Comparison of ENCODE assay signal across 9 cellular contexts in the genomic region with DNA sequence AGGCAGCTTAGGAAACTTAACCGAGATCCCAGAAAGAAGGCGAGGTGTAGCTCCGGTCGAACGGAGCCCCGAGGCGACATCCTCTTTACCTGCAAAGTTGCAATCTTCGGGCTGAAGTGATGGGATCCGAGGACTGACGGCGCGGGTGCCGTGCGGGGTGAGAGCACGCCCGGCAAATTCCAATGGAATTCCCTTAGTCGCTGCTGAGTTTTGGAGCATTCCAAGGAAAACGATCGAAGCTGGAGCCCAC. TPM values are rescaled to one million over a fixed set of nuclear protein-coding genes. Genes with fewer than 3 reads are reported as not detected.
DNase-seq lines count a peak whose midpoint lies in the region; ATAC-seq and TF ChIP-seq lines count a peak whose summit lies in the region.
"Had no signal": no experiment of that assay in that cellular context is flagged by ENCODE, and none has a peak within 500 bp of the region (broad histone marks: within the 10 kb centered on the region; RNA-seq: fewer than 3 reads in every experiment).

No MANE protein-coding gene starts in this region.

- no peak overlapping the region for H3K4me3 Mint-ChIP-seq in activated T-cell treated with anti-CD3 and anti-CD28 coated beads, Interleukin-2, amount 50 U/mL, for 4 hours

- TF ChIP-seq CTCF in AG09309 (IDR thresholded peaks at IDR 0.05; ENCODE audit: control insufficient read depth, insufficient read depth, low read depth, low read length, missing control alignments): no peak
- no peak for TF ChIP-seq CTCF in Peyer's patch (IDR thresholded peaks at IDR 0.05)
- no peak for TF ChIP-seq CTCF in fibroblast of pulmonary artery (IDR thresholded peaks at IDR 0.05; ENCODE audit: low read length, missing control alignments)

- H3K9me3 Mint-ChIP-seq in activated T-cell treated with anti-CD3 and anti-CD28 coated beads, Interleukin-2, amount 50 U/mL, for 4 hours: no peaks in the 10 kb centered on the region

- no peaks in the 10 kb centered on the region for H3K4me1 Mint-ChIP-seq in activated T-cell treated with anti-CD3 and anti-CD28 coated beads, Interleukin-2, amount 50 U/mL, for 4 hours (ENCODE audit: low read depth)

- DNase-seq in AG09309 (ENCODE audit: low read depth) (no peak), Peyer's patch (no peak), fibroblast of pulmonary artery (ENCODE audit: low read depth) (peak; percentile 49), occipital lobe (lab: John Stamatoyannopoulos, UW) (peak; percentile 33), mucosa of gallbladder (ENCODE audit: low spot score) (no peak), NK-92 (lab: John Stamatoyannopoulos, UW; ENCODE audit: unreplicated experiment) (no peak)
- no peak for DNase-seq in activated T-cell treated with anti-CD3 and anti-CD28 coated beads, Interleukin-2, amount 50 U/mL, for 4 hours

- no peaks in the 10 kb centered on the region for H3K9me3 ChIP-seq in Peyer's patch

- no peaks in the 10 kb centered on the region for H3K27me3 ChIP-seq in Peyer's patch

- peak overlapping the region in 2 of 4 donors; percentile 52 to 54 for H3K27ac ChIP-seq in Peyer's patch
- H3K27ac ChIP-seq: VCaP had no signal

- H3K36me3 Mint-ChIP-seq in activated T-cell treated with anti-CD3 and anti-CD28 coated beads, Interleukin-2, amount 50 U/mL, for 4 hours (ENCODE audit: insufficient read depth): no peaks in the 10 kb centered on the region

- H3K36me3 ChIP-seq in Peyer's patch: no peaks in the 10 kb centered on the region

- ATAC-seq in HG03432 (IDR thresholded peaks at IDR 0.05; ENCODE audit: unreplicated experiment): no peak
- no peak for ATAC-seq in activated T-cell treated with anti-CD3 and anti-CD28 coated beads, Interleukin-2, amount 50 U/mL, for 4 hours

- H3K4me3 ChIP-seq in AG09309 (ENCODE audit: control insufficient read depth, low read depth, low read length) (peak overlapping the region; percentile 97), Peyer's patch (peak overlapping the region; percentile 8 to 50 (median 26)), fibroblast of pulmonary artery (replicated peaks; ENCODE audit: low read depth, low read length) (peak overlapping the region; percentile 77)

- no peak for TF ChIP-seq POLR2A in Peyer's patch (IDR thresholded peaks at IDR 0.05)

- no peaks in the 10 kb centered on the region for H3K4me1 ChIP-seq in Peyer's patch

- peaks cover 28% of the 10 kb centered on the region for H3K27me3 Mint-ChIP-seq in activated T-cell treated with anti-CD3 and anti-CD28 coated beads, Interleukin-2, amount 50 U/mL, for 4 hours (ENCODE audit: low read depth)

RNA-seq across cellular contexts. Expression of a gene that starts 0.1 kb away (rescaled TPM):
- total RNA-seq in Peyer's patch: 1 to 10 TPM in 1 of 4 donors, not detected in 3; 1.2 TPM
- total RNA-seq in occipital lobe: 55.4 TPM
- 11.3 TPM for total RNA-seq in mucosa of gallbladder
- not detected for total RNA-seq in activated T-cell treated with anti-CD3 and anti-CD28 coated beads, Interleukin-2, amount 50 U/mL, for 4 hours

Comparison
In these comparisons a context has a peak if more than half of its experiments do, and no peak if none do; other contexts are left out.
1. DNase-seq: peak in fibroblast of pulmonary artery (single experiment) and occipital lobe (single experiment); none in AG09309 (single experiment), Peyer's patch (0 of 3), mucosa of gallbladder (single experiment), NK-92 (single experiment) and activated T-cell treated with anti-CD3 and anti-CD28 coated beads, Interleukin-2, amount 50 U/mL, for 4 hours (single experiment).
2. H3K4me3 ChIP-seq: peak in every context shown above with its lines; median percentile 97 in AG09309; 77 in fibroblast of pulmonary artery; 26 in Peyer's patch.